In the genomic region with DNA sequence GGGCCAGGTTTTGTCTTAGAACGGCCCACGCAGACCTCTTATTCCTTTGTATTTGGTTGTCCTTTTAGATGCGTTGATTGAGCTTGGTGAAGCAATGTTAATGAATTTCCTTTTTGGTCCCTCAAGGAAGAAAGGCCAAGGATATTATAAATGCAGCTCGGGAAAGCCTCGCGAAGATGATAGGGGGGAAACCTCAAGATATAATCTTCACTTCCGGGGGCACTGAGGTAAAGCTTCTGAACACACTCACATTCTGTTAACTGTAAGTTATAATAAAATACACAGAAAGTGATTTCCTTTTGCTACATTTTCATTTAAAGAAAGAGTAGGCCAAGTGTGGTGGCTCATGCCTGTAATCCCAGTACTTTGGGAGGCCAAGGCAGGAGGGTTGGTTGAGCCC, we compare ENCODE assay signal across 17 cellular contexts. TPM values are rescaled to one million over a fixed set of nuclear protein-coding genes. Genes with fewer than 3 reads are reported as not detected.
"Had no signal": no experiment of that assay in that cellular context is flagged by ENCODE, and none has a peak within 500 bp of the region (broad histone marks: within the 10 kb centered on the region; RNA-seq: fewer than 3 reads in every experiment).

No MANE protein-coding gene starts in this region.

- ATAC-seq: heart left ventricle, psoas muscle, sciatic nerve, upper lobe of right lung had no signal

- H3K27ac ChIP-seq: adrenal gland, coronary artery, heart left ventricle, psoas muscle, testis, upper lobe of right lung had no signal

- H3K9me3 ChIP-seq: adrenal gland, psoas muscle, testis, upper lobe of right lung had no signal

- H3K27me3 Mint-ChIP-seq: activated B cell treated with CpG ODN at 0.5 μM for 24 hours had no signal

- H3K4me1 ChIP-seq: adrenal gland, psoas muscle, testis, upper lobe of right lung had no signal

- H3K4me1 Mint-ChIP-seq: activated B cell treated with CpG ODN at 0.5 μM for 24 hours had no signal

- H3K27ac Mint-ChIP-seq: activated B cell treated with CpG ODN at 0.5 μM for 24 hours, nephron had no signal

- H3K4me3 ChIP-seq: adrenal gland, coronary artery, heart left ventricle, psoas muscle, testis, upper lobe of right lung had no signal

- H3K27me3 ChIP-seq: adrenal gland, heart left ventricle, testis, upper lobe of right lung had no signal

- H3K4me3 Mint-ChIP-seq: activated B cell treated with CpG ODN at 0.5 μM for 24 hours, nephron had no signal

- DNase-seq: activated B cell treated with CpG ODN at 0.5 μM for 24 hours; activated gamma-delta T cell treated with Interleukin-2 at 50 U/mL for 16 hours; caudate nucleus; effector CD4-positive, alpha-beta T cell; foreskin melanocyte; heart left ventricle; mammary epithelial cell; psoas muscle; stimulated activated CD4-positive, alpha-beta T cell treated with anti-CD3 and anti-CD28 coated beads, Interleukin-2, amount 100 ng/mL, for 24 hours; stimulated activated naive CD4-positive, alpha-beta T cell treated with Interleukin-2 at 50 U/mL for 16 hours; testis; upper lobe of right lung had no signal

RNA-seq across cellular contexts. Expression of a gene that starts 32.2 kb away (rescaled TPM):
- total RNA-seq: endothelial cell of umbilical vein, sciatic nerve had no signal
- polyA plus RNA-seq: endothelial cell of umbilical vein, mammary epithelial cell had no signal
